ENCODE assay signal across 8 cellular contexts in the genomic region with DNA sequence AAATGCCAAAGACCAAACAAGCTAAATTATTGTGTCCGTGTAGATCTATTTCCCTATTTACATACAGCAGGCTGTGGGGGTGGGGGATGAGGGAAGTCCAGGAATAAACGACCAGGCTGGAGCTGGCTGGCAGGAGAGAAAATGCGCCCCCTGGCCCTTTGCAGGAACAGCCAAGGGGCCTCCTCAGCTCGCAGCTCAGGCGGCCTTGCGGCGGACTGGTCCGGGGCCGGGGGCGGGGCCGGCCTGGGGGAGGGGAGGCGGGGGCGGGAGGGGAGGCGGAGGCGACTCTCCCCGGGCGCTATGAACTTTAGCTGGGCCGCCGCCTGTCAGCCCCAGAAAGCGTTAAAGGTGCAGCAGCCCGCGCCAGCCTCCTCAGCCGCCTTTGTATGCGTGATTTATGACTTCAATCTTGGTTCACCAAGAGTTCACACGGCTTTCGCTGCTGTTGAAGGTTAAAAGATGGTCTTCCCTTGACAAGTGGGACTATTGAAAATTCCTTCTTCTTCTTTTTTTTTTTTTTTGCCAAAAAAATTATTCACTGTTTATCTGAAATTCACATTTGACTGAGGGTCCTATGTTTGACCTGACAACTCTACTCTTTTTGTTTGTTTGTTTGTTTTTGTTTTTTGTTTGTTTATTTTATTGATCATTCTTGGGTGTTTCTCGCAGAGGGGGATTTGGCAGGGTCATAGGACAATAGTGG.
DNase-seq lines count a peak whose midpoint lies in the region; ATAC-seq and TF ChIP-seq lines count a peak whose summit lies in the region.
"Not testable (repeated sequence)": the region's sequence is repeated elsewhere in the genome, so short reads cannot be mapped to it uniquely, and the experiment has no call there.

No MANE protein-coding gene starts in this region.

- not testable (repeated sequence) for H3F3A ChIP-seq in SK-N-SH (replicated peaks; ENCODE audit: insufficient read depth)

- POLR2A ChIA-PET in A673 (lab: Charles Lee; ENCODE audit: low non-redundant PET); SK-N-SH (lab: Yijun Ruan, JAX): not testable (repeated sequence)

- not testable (repeated sequence) for H3K4me1 ChIP-seq in A673 (ENCODE audit: insufficient read depth, low read length, poor library complexity, severe bottlenecking); SK-N-SH (ENCODE audit: control insufficient read depth in 1 of 2, insufficient read depth in 2 of 2, low read depth in 1 of 2, low read length in 1 of 2); lower lobe of right lung
- H3K4me1 ChIP-seq in esophagus muscularis mucosa, result peaks cover 0 to 41% (median 22%) of the 10 kb centered on the region in 4 donors

- not testable (repeated sequence) for H3K27ac ChIP-seq in A673 (ENCODE audit: low read depth, low read length, poor library complexity, severe bottlenecking); SK-N-SH (ENCODE audit: low read depth in 2 of 2, low read length in 1 of 2)
- peak overlapping the region in 3 of 4 donors; percentile 55 to 86 (median 80) for H3K27ac ChIP-seq in esophagus muscularis mucosa (replicated peaks in 1 of 4)
- H3K27ac ChIP-seq in lower lobe of right lung, result peak overlapping the region; percentile 65

- CTCF ChIA-PET in A673 (lab: Charles Lee); SK-N-SH (lab: Yijun Ruan, JAX): not testable (repeated sequence)

- H3K79me2 ChIP-seq in SK-N-SH (ENCODE audit: insufficient read depth), result not testable (repeated sequence)

- ATAC-seq in GM19035 (IDR thresholded peaks at IDR 0.05; ENCODE audit: unreplicated experiment) (peak; percentile 78), lower lobe of right lung (peak; percentile 58 to 81)

- BruUV-seq in A673 (replicated peaks; lab: Mats Ljungman, UMichigan), result not testable (repeated sequence)

- not testable (repeated sequence) for H3K9me2 ChIP-seq in SK-N-SH

- in situ Hi-C loops in KBM-7 (cut with MboI; ENCODE audit: low pct_unique_long_range_greater_than_20kb, low sequenced_read_pairs), result not testable (repeated sequence)

- not testable (repeated sequence) for TF ChIP-seq RAD21 in SK-N-SH (IDR thresholded peaks at IDR 0.05; ENCODE audit: low read length)

- TF ChIP-seq POLR2A in esophagus muscularis mucosa (IDR thresholded peaks at IDR 0.05; ENCODE audit: low read depth), result not testable (repeated sequence)

- intact Hi-C loops in A673 (cut with micrococcal nuclease; ENCODE audit: unreplicated experiment); esophagus muscularis mucosa (cut with DNase I); lower lobe of right lung (cut with DNase I): not testable (repeated sequence)

- H3K4me2 ChIP-seq in SK-N-SH, result not testable (repeated sequence)

- H3K4me3 ChIP-seq in A673 (ENCODE audit: low read depth, low read length, poor library complexity, severe bottlenecking); SK-N-SH (ENCODE audit: low read depth in 2 of 2, low read length in 1 of 2): not testable (repeated sequence)
- H3K4me3 ChIP-seq in esophagus muscularis mucosa (peak overlapping the region in 3 of 4 donors; percentile 41 to 50 (median 47)), lower lobe of right lung (peak overlapping the region; percentile 46)

- not testable (repeated sequence) for H3K9ac ChIP-seq in SK-N-SH

- TF ChIP-seq EP300 in SK-N-SH (IDR thresholded peaks at IDR 0.05; ENCODE audit: borderline replicate concordance in 1 of 2, low read depth in 1 of 2, low read length in 1 of 2); esophagus muscularis mucosa (IDR thresholded peaks at IDR 0.05): not testable (repeated sequence)

- not testable (repeated sequence) for H3K9me3 ChIP-seq in A673 (ENCODE audit: low read depth, low read length, poor library complexity, severe bottlenecking); SK-N-SH; esophagus muscularis mucosa; lower lobe of right lung

- DNase-seq in A673 (ENCODE audit: low spot score) (peak; percentile 14), KBM-7 (peak; percentile 40), SK-N-SH (peak; percentile 60), lower lobe of right lung (peak; percentile 63)
- peak; percentile 75 for DNase-seq in activated effector memory CD4-positive, alpha-beta T cell treated with anti-CD3 and anti-CD28 coated beads, Interleukin-2, amount 50 U/mL, for 16 hours
- not testable (repeated sequence) for DNase-seq in esophagus muscularis mucosa (ENCODE audit: extremely low spot score)
- DNase-seq in stimulated activated CD4-positive, alpha-beta T cell treated with anti-CD3 and anti-CD28 coated beads, Interleukin-15, amount 100 ng/mL, for 24 hours, result peak; percentile 35

- not testable (repeated sequence) for H4K20me1 ChIP-seq in SK-N-SH (ENCODE audit: insufficient read depth)

- not testable (repeated sequence) for H3K36me3 ChIP-seq in A673 (ENCODE audit: insufficient read depth, low read length, poor library complexity, severe bottlenecking); SK-N-SH (replicated peaks in 1 of 2; ENCODE audit: control insufficient read depth in 1 of 2, insufficient read depth in 2 of 2, low read length in 1 of 2); esophagus muscularis mucosa; lower lobe of right lung

- 25% methylated on average over 12 of the region's 27 CpGs for WGBS in SK-N-SH (ENCODE audit: low lambda C conversion rate)
- WGBS in esophagus muscularis mucosa, result 47% methylated on average over 21 of the region's 27 CpGs

- H2AFZ ChIP-seq in SK-N-SH (ENCODE audit: low read depth), result not testable (repeated sequence)

- H3K27me3 ChIP-seq in A673 (replicated peaks; ENCODE audit: insufficient read depth, low read depth, low read length, poor library complexity); SK-N-SH (ENCODE audit: insufficient read depth); esophagus muscularis mucosa; lower lobe of right lung (ENCODE audit: low read depth): not testable (repeated sequence)

- TF ChIP-seq CTCF in A673 (conservative IDR thresholded peaks at IDR 0.05; ENCODE audit: low read depth, low read length); SK-N-SH (IDR thresholded peaks at IDR 0.05); esophagus muscularis mucosa (IDR thresholded peaks at IDR 0.05): not testable (repeated sequence)
- TF ChIP-seq CTCF in lower lobe of right lung (IDR thresholded peaks at IDR 0.05), result peak; percentile 11
